17 cellular contexts compared by ENCODE assay signal in the genomic region with DNA sequence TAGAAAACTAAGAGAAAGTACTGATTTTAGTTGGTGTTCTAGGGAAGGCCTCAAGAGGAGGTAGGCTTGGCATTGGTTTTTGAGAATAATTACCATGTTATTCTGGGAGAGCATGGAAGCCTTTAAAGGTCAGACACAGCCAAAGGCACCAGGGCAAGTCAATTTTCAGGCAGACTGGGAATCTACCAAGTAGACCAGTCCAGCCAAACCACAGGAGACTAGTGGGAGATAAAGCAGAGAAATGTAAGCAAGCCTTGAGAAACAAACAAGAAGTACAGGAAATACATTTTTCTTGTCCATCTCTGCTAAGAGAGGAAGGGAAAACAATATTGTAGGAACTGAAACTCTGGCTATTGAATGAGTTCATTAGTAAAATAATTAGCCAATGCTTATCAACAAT. TPM values are rescaled to one million over a fixed set of nuclear protein-coding genes. Genes with fewer than 3 reads are reported as not detected.
"Had no signal": no experiment of that assay in that cellular context is flagged by ENCODE, and none has a peak within 500 bp of the region (broad histone marks: within the 10 kb centered on the region; RNA-seq: fewer than 3 reads in every experiment).

No MANE protein-coding gene starts in this region.

- H3K9me3 Mint-ChIP-seq: activated naive CD4-positive, alpha-beta T cell treated with anti-CD3 and anti-CD28 coated beads, Interleukin-2, amount 50 U/mL, for 72 hours; stimulated activated effector memory CD8-positive, alpha-beta T cell treated with anti-CD3 and anti-CD28 coated beads, Interleukin-12 subunit alpha, Interleukin-12 subunit beta, amount 100 ng/mL, for 72 hours had no signal

- H3K4me3 Mint-ChIP-seq: naive thymus-derived CD8-positive, alpha-beta T cell; stimulated activated effector memory CD8-positive, alpha-beta T cell treated with anti-CD3 and anti-CD28 coated beads, Interleukin-12 subunit alpha, Interleukin-12 subunit beta, amount 100 ng/mL, for 72 hours; T-cell had no signal

- H3K4me1 ChIP-seq: uterus had no signal

- DNase-seq: activated CD4-positive, alpha-beta T cell treated with anti-CD3 and anti-CD28 coated beads, Interleukin-2, amount 50 U/mL, for 1 hour; activated CD4-positive, CD25-positive, alpha-beta regulatory T cell; amygdala; hypothalamus; naive thymus-derived CD8-positive, alpha-beta T cell; posterior cingulate gyrus; T-cell; thyroid gland; uterus had no signal

- H3K36me3 ChIP-seq: neutrophil, thyroid gland, uterus had no signal

- H3K36me3 Mint-ChIP-seq: naive thymus-derived CD8-positive, alpha-beta T cell; stimulated activated effector memory CD8-positive, alpha-beta T cell treated with anti-CD3 and anti-CD28 coated beads, Interleukin-12 subunit alpha, Interleukin-12 subunit beta, amount 100 ng/mL, for 72 hours; T-cell had no signal

- H3K4me1 Mint-ChIP-seq: naive thymus-derived CD8-positive, alpha-beta T cell; stimulated activated effector memory CD8-positive, alpha-beta T cell treated with anti-CD3 and anti-CD28 coated beads, Interleukin-12 subunit alpha, Interleukin-12 subunit beta, amount 100 ng/mL, for 72 hours had no signal

- H3K9me3 ChIP-seq: neutrophil, thyroid gland, uterus had no signal

- H3K27me3 ChIP-seq: thyroid gland, uterus had no signal

- H3K4me3 ChIP-seq: lung, skin epidermis, thyroid gland, uterus had no signal

- ATAC-seq: activated naive CD4-positive, alpha-beta T cell treated with anti-CD3 and anti-CD28 coated beads, Interleukin-2, amount 50 U/mL, for 72 hours; naive thymus-derived CD8-positive, alpha-beta T cell; stimulated activated effector memory CD8-positive, alpha-beta T cell treated with anti-CD3 and anti-CD28 coated beads, Interleukin-12 subunit alpha, Interleukin-12 subunit beta, amount 100 ng/mL, for 72 hours; T-cell had no signal

- H3K27ac ChIP-seq: neutrophil, skin epidermis, thyroid gland, uterus had no signal

- H3K27ac Mint-ChIP-seq: activated T-helper 2 cell treated with anti-CD3 and anti-CD28 coated beads, Interferon-gamma antibody, Interleukin-2, Interleukin-4, amounts not matched to agents 10 μg/mL and 5 μg/mL and 100 μg/mL, durations not matched to agents 14 hours and 24 hours and 36 hours; naive thymus-derived CD8-positive, alpha-beta T cell; stimulated activated effector memory CD8-positive, alpha-beta T cell treated with anti-CD3 and anti-CD28 coated beads, Interleukin-12 subunit alpha, Interleukin-12 subunit beta, amount 100 ng/mL, for 72 hours; T-cell had no signal

RNA-seq across cellular contexts. Expression of gene CCDC68, which starts 5.5 kb away (rescaled TPM):
- total RNA-seq: activated CD8-positive, alpha-beta memory T cell treated with anti-CD3 and anti-CD28 coated beads for 36 hours; activated naive CD4-positive, alpha-beta T cell treated with anti-CD3 and anti-CD28 coated beads, Interleukin-2, amount 50 U/mL, for 72 hours; activated T-helper 2 cell treated with anti-CD3 and anti-CD28 coated beads, Interferon-gamma antibody, Interleukin-2, Interleukin-4, amounts not matched to agents 10 μg/mL and 5 μg/mL and 100 μg/mL, durations not matched to agents 14 hours and 24 hours and 36 hours; mononuclear cell; naive thymus-derived CD8-positive, alpha-beta T cell had no signal
- polyA plus RNA-seq: naive thymus-derived CD8-positive, alpha-beta T cell had no signal
